In the genomic region with DNA sequence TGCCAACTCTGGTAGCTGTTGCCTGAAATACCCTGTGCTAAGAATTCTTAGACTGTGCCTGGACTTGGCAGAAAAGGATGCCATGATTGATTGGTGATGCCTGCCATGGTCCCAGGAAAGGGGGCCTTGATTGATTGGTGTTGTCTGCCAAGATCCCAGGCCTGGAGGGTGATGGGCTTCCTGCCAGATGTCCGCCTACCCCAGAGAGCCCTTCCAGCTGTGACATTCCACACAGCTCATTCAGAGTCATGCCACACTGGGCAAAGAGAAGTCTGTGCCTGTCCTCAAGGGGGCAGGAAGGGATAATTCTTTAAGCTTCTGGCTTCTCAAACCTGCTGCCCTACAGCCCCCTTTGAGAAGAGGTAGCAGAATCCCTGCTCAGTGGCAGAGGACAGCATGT, we compare ENCODE assay signal across 13 cellular contexts. TPM values are rescaled to one million over a fixed set of nuclear protein-coding genes. Genes with fewer than 3 reads are reported as not detected.
DNase-seq lines count a peak whose midpoint lies in the region.
"Had no signal": no experiment of that assay in that cellular context is flagged by ENCODE, and none has a peak within 500 bp of the region (broad histone marks: within the 10 kb centered on the region; RNA-seq: fewer than 3 reads in every experiment).

No MANE protein-coding gene starts in this region.

- H3K4ac ChIP-seq in trophoblast cell (ENCODE audit: low read depth, low read length), result no peak overlapping the region

- H3K4me3 ChIP-seq in H7 (ENCODE audit: insufficient read depth, low read depth, low read length) (no peak overlapping the region), SJCRH30 (no peak overlapping the region), trophoblast cell (ENCODE audit: low read depth, low read length) (no peak overlapping the region)
- H3K4me3 ChIP-seq: Peyer's patch had no signal

- no peaks in the 10 kb centered on the region for H3K27me3 ChIP-seq in H7 (ENCODE audit: control insufficient read depth, insufficient read depth, low read length)
- H3K27me3 ChIP-seq in SJCRH30, result peaks cover 22% of the 10 kb centered on the region
- no peaks in the 10 kb centered on the region for H3K27me3 ChIP-seq in trophoblast cell (ENCODE audit: insufficient read depth, low read length)
- H3K27me3 ChIP-seq: Peyer's patch had no signal

- no peak overlapping the region for H4K8ac ChIP-seq in trophoblast cell (ENCODE audit: low read depth, low read length)

- no peak overlapping the region for H2BK5ac ChIP-seq in trophoblast cell (ENCODE audit: low read depth, low read length, poor library complexity)

- no peaks in the 10 kb centered on the region for H3K79me2 ChIP-seq in trophoblast cell (ENCODE audit: control insufficient read depth, insufficient read depth, low read length, poor library complexity)

- H3K18ac ChIP-seq in trophoblast cell (ENCODE audit: low read length), result no peak overlapping the region

- no peak overlapping the region for H4K91ac ChIP-seq in trophoblast cell (ENCODE audit: low read depth, low read length)

- H3K14ac ChIP-seq in trophoblast cell (ENCODE audit: low read length), result no peak overlapping the region

- H2AK5ac ChIP-seq in trophoblast cell (ENCODE audit: low read length), result no peak overlapping the region

- H3K4me1 ChIP-seq in SJCRH30 (no peaks in the 10 kb centered on the region), trophoblast cell (ENCODE audit: control insufficient read depth in 1 of 2, insufficient read depth in 2 of 2, low read length in 2 of 2) (no peaks in the 10 kb centered on the region)
- H3K4me1 ChIP-seq: Peyer's patch had no signal

- no peak overlapping the region for H2BK120ac ChIP-seq in trophoblast cell (ENCODE audit: insufficient read depth, low read length, poor library complexity)

- DNase-seq in AG08395 (ENCODE audit: low spot score), result peak; percentile 30
- peak; percentile 82 for DNase-seq in H7
- DNase-seq in SJCRH30, result peak; percentile 50 to 58
- peak; percentile 83 for DNase-seq in iPS DF 19.7 (ENCODE audit: low read depth, low spot score)
- DNase-seq in nucleus accumbens (lab: John Stamatoyannopoulos, UW), result no peak
- DNase-seq in trophoblast cell, result no peak
- DNase-seq in NK-92 (lab: John Stamatoyannopoulos, UW; ENCODE audit: unreplicated experiment), result no peak
- DNase-seq in activated effector memory CD4-positive, alpha-beta T cell treated with Interleukin-2 at 50 U/mL for 16 hours, result no peak
- DNase-seq: activated T-cell treated with anti-CD3 and anti-CD28 coated beads, Interleukin-2, amount 50 U/mL, for 1 hour; cerebellar nuclear complex; left colon; Peyer's patch; stimulated activated CD4-positive, alpha-beta T cell treated with anti-CD3 and anti-CD28 coated beads, Interleukin-1b, Interleukin-23, amount 100 ng/mL, for 48 hours had no signal

- no CpG with 5 or more reads among the region's 1 CpG for WGBS in trophoblast cell (ENCODE audit: extremely low coverage, insufficient coverage, insufficient read length)

- H2AFZ ChIP-seq in trophoblast cell (ENCODE audit: insufficient read depth, low read length, poor library complexity), result no peak overlapping the region

- no peaks in the 10 kb centered on the region for H3K79me1 ChIP-seq in trophoblast cell (ENCODE audit: low read length)

- H3K4me2 ChIP-seq in trophoblast cell (ENCODE audit: low read length), result no peak overlapping the region

- H3K36me3 ChIP-seq in H7 (replicated peaks; ENCODE audit: control insufficient read depth, insufficient read depth, low read length) (no peaks in the 10 kb centered on the region), SJCRH30 (no peaks in the 10 kb centered on the region), trophoblast cell (ENCODE audit: control insufficient read depth in 1 of 2, insufficient read depth in 2 of 2, low read length in 2 of 2) (no peaks in the 10 kb centered on the region)
- H3K36me3 ChIP-seq: Peyer's patch had no signal

- H3K27ac ChIP-seq in SJCRH30 (no peak overlapping the region), trophoblast cell (ENCODE audit: low read depth, low read length) (no peak overlapping the region)
- H3K27ac ChIP-seq: Peyer's patch had no signal

- H3K9me3 ChIP-seq in SJCRH30 (replicated peaks), result no peaks in the 10 kb centered on the region
- H3K9me3 ChIP-seq in trophoblast cell (ENCODE audit: insufficient read depth, low read depth, low read length), result no peaks in the 10 kb centered on the region
- H3K9me3 ChIP-seq: Peyer's patch had no signal

- no peak overlapping the region for H3K23ac ChIP-seq in trophoblast cell (ENCODE audit: low read length)

- no peak overlapping the region for H4K12ac ChIP-seq in trophoblast cell (ENCODE audit: low read depth, low read length)

- no peak overlapping the region for H3K9ac ChIP-seq in trophoblast cell (ENCODE audit: low read length)

- H2BK12ac ChIP-seq in trophoblast cell (ENCODE audit: low read length), result no peak overlapping the region

RNA-seq across cellular contexts. Expression of a gene that starts 24.6 kb away (rescaled TPM):
- total RNA-seq in H7 (2014; rRNA removed; shearing (Covaris generic)), result 2.7 and 3.1 TPM in 2 replicates
- not detected in 2 replicates for total RNA-seq in SJCRH30 (2014; rRNA removed; shearing (Covaris generic))
- 0.44 and 0.49 TPM in 2 replicates for polyA plus RNA-seq in trophoblast cell (2013)

RNA-seq across cellular contexts. Expression of a gene that starts 40.1 kb away (rescaled TPM):
- total RNA-seq in H7 (2014; rRNA removed; shearing (Covaris generic)), result 0.14 TPM in 1 of 2 replicates, not detected in the other
- total RNA-seq in SJCRH30 (2014; rRNA removed; shearing (Covaris generic)), result not detected in 2 replicates
- not detected in 2 replicates for polyA plus RNA-seq in trophoblast cell (2013)

Comparison
In these comparisons a context has a peak if more than half of its experiments do, and no peak if none do; other contexts are left out.
1. DNase-seq: peak in AG08395 (single experiment), H7 (single experiment), SJCRH30 (2 of 2) and iPS DF 19.7 (single experiment); none in nucleus accumbens (0 of 56), trophoblast cell (0 of 2), NK-92 (single experiment) and activated effector memory CD4-positive, alpha-beta T cell treated with Interleukin-2 at 50 U/mL for 16 hours (single experiment).